In the genomic region with DNA sequence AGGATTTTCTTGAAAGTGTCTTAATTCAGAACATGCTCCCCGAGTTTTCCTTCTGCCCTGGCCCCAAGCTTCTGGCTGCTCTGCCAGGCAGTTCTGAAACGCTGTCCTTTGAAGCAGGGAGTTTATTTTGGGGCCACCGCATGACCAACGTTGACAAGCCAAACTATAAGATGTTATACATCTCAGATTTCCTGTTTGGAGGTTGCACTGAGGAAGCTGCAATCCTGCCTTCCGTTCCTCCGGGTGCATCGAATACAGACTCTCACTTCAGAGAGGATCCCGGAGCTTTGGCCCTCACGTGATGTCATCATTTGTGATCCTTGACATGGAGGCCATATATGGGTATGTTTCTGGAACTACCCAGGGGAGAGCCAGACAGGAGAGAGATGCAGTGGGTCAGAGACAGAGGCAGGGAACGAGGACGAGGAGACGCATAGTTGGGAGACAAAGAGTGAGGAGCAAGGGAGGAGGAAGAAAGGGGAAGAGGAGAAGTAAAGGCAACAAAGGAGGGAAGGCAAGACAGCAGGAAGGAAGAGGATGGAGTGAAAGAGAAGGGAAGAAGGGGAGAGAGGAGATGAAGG, we compare ENCODE assay signal across 9 cellular contexts. TPM values are rescaled to one million over a fixed set of nuclear protein-coding genes. Genes with fewer than 3 reads are reported as not detected.
DNase-seq lines count a peak whose midpoint lies in the region; ATAC-seq, FAIRE-seq and TF ChIP-seq lines count a peak whose summit lies in the region.
"Had no signal": no experiment of that assay in that cellular context is flagged by ENCODE, and none has a peak within 500 bp of the region (broad histone marks: within the 10 kb centered on the region; RNA-seq: fewer than 3 reads in every experiment).

A gene with protein sequence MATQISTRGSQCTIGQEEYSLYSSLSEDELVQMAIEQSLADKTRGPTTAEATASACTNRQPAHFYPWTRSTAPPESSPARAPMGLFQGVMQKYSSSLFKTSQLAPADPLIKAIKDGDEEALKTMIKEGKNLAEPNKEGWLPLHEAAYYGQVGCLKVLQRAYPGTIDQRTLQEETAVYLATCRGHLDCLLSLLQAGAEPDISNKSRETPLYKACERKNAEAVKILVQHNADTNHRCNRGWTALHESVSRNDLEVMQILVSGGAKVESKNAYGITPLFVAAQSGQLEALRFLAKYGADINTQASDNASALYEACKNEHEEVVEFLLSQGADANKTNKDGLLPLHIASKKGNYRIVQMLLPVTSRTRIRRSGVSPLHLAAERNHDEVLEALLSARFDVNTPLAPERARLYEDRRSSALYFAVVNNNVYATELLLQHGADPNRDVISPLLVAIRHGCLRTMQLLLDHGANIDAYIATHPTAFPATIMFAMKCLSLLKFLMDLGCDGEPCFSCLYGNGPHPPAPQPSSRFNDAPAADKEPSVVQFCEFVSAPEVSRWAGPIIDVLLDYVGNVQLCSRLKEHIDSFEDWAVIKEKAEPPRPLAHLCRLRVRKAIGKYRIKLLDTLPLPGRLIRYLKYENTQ (minus strand): TSS at position 94 of the 581 bp plus-strand sequence. CDS start 12,031 bp downstream, outside the sequence.

- peak in 1 of 2 donors; percentile 66 for DNase-seq in heart right ventricle
- no peak for DNase-seq in HuH-7 (ENCODE audit: low spot score)
- DNase-seq in urothelium cell line (ENCODE audit: low spot score) = no peak
- DNase-seq in erythroblast (lab: John Stamatoyannopoulos, UW) = no peak
- DNase-seq in epidermal melanocyte (ENCODE audit: insufficient read length, low spot score) = no peak

- H3K36me3 ChIP-seq in OCI-LY3 (replicated peaks; ENCODE audit: low read depth, low read length) (peaks cover 10% of the 10 kb centered on the region), heart right ventricle (no peaks in the 10 kb centered on the region)

- H3K27ac ChIP-seq in OCI-LY3 (ENCODE audit: low read length) = peak within 1 kb of the TSS; percentile 93
- H3K27ac ChIP-seq in heart right ventricle = peak within 1 kb of the TSS; percentile 74 to 93 (median 88)

- peak within 1 kb of the TSS; percentile 72 for H3K9ac ChIP-seq in OCI-LY3 (ENCODE audit: low read length)

- ATAC-seq in GM21619 (IDR thresholded peaks at IDR 0.05; ENCODE audit: unreplicated experiment) = peak; percentile 20
- ATAC-seq in heart right ventricle = peak; percentile 13 to 66 (median 53)

- intact Hi-C loops in heart right ventricle (cut with DNase I) = no loop called here

- H3K9me3 ChIP-seq in OCI-LY3 (ENCODE audit: insufficient read depth, low read length) = peaks cover 15% of the 10 kb centered on the region; the same call in 1 of the 2 replicates
- no peaks in the 10 kb centered on the region for H3K9me3 ChIP-seq in heart right ventricle

- H4K20me1 ChIP-seq in OCI-LY3 (ENCODE audit: insufficient read depth, low read length) = no peaks in the 10 kb centered on the region

- 9 to 18% methylated on average over 12 of the region's 12 CpGs for WGBS in heart right ventricle, 2 donors

- H3K4me3 ChIP-seq in GM08714 (ENCODE audit: low read length) (peak within 1 kb of the TSS; percentile 51; the same call in 1 of the 2 replicates), OCI-LY3 (ENCODE audit: low read length) (peak within 1 kb of the TSS; percentile 61), heart right ventricle (peak within 1 kb of the TSS; percentile 25 to 57 (median 49))

- H3K27me3 ChIP-seq in OCI-LY3 (ENCODE audit: low read depth, low read length) (peaks cover 3% of the 10 kb centered on the region; the same call in 1 of the 2 replicates), heart right ventricle (no peaks in the 10 kb centered on the region)

- no peaks in the 10 kb centered on the region for H3K79me2 ChIP-seq in OCI-LY3 (ENCODE audit: low read length)

- H3K4me2 ChIP-seq in OCI-LY3 (ENCODE audit: low read length) = peak within 1 kb of the TSS; percentile 80

- no peak within 1 kb of the TSS for H2AFZ ChIP-seq in OCI-LY3 (ENCODE audit: low read depth, low read length)

- no peak for TF ChIP-seq CTCF in OCI-LY3 (IDR thresholded peaks at IDR 0.05; ENCODE audit: low read depth, low read length)
- TF ChIP-seq CTCF in heart right ventricle (IDR thresholded peaks at IDR 0.05) = no peak

- FAIRE-seq in urothelium cell line (lab: Jason Lieb, UNC) = no peak
- FAIRE-seq: bronchial epithelial cell had no signal

- TF ChIP-seq POLR2A in erythroblast (IDR thresholded peaks at IDR 0.05; ENCODE audit: low read length) = no peak

- H3K4me1 ChIP-seq in OCI-LY3 (ENCODE audit: low read length) (peaks cover 86% of the 10 kb centered on the region), heart right ventricle (peaks cover 6 to 87% (median 33%) of the 10 kb centered on the region in 9 donors)

RNA-seq across cellular contexts. Expression of the gene that starts here (rescaled TPM):
- total RNA-seq in heart right ventricle = 100 to 1,000 TPM in 9 of 10 donors, 10 to 100 TPM in 1; 85.7 to 253 (median 168) TPM
- polyA plus RNA-seq in heart right ventricle = 100 to 1,000 TPM in 1 of 2 donors, 10 to 100 TPM in 1; 19.6 to 374 TPM
